ENCODE assay signal across 1 cellular context in the genomic region with DNA sequence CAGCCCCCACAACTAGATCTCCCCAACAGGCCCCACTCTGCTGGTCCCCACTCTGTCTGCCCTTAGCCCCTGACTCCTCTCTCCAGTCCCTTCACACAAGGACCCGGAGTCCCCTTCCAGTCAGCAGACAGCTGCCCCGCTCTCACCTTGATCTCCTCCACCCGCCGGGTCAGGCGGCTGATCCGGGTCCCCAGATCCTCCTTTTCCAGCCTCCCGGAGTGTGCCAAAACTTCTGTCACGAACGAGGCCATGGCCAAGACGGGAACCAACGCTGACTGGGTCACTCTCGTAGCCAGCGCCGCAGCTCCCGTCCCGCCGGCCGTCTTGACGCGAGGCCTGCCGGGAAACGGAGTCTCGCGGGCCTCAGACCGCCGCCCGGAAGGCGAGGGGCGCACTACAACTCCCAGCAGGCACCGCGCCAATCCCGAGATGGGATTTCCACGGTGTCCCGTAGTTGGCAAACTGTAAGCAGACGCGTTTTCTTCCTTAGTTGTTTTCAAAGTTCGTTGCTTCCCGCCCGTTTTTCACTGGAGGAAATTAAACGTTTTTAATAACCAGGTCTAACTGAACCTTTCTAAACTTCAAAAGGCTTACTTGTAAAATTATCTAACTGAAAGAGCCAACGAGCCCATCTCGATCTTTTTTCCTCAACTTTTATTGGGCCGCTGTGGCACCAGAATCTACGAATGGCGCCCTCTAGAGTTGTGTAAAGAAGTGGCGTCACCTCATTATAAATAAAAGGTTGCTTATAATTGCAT.
A peak's percentile ranks its signal among the peaks of the same experiment; 100 is the strongest.
TF ChIP-seq lines count a peak whose summit lies in the region.

A gene with protein sequence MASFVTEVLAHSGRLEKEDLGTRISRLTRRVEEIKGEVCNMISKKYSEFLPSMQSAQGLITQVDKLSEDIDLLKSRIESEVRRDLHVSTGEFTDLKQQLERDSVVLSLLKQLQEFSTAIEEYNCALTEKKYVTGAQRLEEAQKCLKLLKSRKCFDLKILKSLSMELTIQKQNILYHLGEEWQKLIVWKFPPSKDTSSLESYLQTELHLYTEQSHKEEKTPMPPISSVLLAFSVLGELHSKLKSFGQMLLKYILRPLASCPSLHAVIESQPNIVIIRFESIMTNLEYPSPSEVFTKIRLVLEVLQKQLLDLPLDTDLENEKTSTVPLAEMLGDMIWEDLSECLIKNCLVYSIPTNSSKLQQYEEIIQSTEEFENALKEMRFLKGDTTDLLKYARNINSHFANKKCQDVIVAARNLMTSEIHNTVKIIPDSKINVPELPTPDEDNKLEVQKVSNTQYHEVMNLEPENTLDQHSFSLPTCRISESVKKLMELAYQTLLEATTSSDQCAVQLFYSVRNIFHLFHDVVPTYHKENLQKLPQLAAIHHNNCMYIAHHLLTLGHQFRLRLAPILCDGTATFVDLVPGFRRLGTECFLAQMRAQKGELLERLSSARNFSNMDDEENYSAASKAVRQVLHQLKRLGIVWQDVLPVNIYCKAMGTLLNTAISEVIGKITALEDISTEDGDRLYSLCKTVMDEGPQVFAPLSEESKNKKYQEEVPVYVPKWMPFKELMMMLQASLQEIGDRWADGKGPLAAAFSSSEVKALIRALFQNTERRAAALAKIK (minus strand): TSS at position 277 of the 758 bp plus-strand sequence. CDS start 26 bp downstream, at position 251.

TF ChIP-seq in GM12878, 131 proteins besides CTCF, POLR2A, EP300 and RAD21 (continued from another document):
- TF ChIP-seq, protein P1, sequence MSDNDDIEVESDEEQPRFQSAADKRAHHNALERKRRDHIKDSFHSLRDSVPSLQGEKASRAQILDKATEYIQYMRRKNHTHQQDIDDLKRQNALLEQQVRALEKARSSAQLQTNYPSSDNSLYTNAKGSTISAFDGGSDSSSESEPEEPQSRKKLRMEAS (IDR thresholded peaks at IDR 0.05; ENCODE audit: low read depth, low read length) = no peak
- TF ChIP-seq RBBP5 (conservative IDR thresholded peaks at IDR 0.05) = no peak
- TF ChIP-seq, protein P2, sequence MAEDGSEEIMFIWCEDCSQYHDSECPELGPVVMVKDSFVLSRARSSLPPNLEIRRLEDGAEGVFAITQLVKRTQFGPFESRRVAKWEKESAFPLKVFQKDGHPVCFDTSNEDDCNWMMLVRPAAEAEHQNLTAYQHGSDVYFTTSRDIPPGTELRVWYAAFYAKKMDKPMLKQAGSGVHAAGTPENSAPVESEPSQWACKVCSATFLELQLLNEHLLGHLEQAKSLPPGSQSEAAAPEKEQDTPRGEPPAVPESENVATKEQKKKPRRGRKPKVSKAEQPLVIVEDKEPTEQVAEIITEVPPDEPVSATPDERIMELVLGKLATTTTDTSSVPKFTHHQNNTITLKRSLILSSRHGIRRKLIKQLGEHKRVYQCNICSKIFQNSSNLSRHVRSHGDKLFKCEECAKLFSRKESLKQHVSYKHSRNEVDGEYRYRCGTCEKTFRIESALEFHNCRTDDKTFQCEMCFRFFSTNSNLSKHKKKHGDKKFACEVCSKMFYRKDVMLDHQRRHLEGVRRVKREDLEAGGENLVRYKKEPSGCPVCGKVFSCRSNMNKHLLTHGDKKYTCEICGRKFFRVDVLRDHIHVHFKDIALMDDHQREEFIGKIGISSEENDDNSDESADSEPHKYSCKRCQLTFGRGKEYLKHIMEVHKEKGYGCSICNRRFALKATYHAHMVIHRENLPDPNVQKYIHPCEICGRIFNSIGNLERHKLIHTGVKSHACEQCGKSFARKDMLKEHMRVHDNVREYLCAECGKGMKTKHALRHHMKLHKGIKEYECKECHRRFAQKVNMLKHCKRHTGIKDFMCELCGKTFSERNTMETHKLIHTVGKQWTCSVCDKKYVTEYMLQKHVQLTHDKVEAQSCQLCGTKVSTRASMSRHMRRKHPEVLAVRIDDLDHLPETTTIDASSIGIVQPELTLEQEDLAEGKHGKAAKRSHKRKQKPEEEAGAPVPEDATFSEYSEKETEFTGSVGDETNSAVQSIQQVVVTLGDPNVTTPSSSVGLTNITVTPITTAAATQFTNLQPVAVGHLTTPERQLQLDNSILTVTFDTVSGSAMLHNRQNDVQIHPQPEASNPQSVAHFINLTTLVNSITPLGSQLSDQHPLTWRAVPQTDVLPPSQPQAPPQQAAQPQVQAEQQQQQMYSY (CRISPR knock-in tag; IDR thresholded peaks at IDR 0.05) = no peak
- TF ChIP-seq, protein P3, sequence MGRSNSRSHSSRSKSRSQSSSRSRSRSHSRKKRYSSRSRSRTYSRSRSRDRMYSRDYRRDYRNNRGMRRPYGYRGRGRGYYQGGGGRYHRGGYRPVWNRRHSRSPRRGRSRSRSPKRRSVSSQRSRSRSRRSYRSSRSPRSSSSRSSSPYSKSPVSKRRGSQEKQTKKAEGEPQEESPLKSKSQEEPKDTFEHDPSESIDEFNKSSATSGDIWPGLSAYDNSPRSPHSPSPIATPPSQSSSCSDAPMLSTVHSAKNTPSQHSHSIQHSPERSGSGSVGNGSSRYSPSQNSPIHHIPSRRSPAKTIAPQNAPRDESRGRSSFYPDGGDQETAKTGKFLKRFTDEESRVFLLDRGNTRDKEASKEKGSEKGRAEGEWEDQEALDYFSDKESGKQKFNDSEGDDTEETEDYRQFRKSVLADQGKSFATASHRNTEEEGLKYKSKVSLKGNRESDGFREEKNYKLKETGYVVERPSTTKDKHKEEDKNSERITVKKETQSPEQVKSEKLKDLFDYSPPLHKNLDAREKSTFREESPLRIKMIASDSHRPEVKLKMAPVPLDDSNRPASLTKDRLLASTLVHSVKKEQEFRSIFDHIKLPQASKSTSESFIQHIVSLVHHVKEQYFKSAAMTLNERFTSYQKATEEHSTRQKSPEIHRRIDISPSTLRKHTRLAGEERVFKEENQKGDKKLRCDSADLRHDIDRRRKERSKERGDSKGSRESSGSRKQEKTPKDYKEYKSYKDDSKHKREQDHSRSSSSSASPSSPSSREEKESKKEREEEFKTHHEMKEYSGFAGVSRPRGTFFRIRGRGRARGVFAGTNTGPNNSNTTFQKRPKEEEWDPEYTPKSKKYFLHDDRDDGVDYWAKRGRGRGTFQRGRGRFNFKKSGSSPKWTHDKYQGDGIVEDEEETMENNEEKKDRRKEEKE (IDR thresholded peaks at IDR 0.05) = no peak
- peak; percentile 62; the same call in 1 of the 2 replicates for TF ChIP-seq POLR2AphosphoS5 (IDR thresholded peaks at IDR 0.05; ENCODE audit: low read length)
- TF ChIP-seq, protein P4, sequence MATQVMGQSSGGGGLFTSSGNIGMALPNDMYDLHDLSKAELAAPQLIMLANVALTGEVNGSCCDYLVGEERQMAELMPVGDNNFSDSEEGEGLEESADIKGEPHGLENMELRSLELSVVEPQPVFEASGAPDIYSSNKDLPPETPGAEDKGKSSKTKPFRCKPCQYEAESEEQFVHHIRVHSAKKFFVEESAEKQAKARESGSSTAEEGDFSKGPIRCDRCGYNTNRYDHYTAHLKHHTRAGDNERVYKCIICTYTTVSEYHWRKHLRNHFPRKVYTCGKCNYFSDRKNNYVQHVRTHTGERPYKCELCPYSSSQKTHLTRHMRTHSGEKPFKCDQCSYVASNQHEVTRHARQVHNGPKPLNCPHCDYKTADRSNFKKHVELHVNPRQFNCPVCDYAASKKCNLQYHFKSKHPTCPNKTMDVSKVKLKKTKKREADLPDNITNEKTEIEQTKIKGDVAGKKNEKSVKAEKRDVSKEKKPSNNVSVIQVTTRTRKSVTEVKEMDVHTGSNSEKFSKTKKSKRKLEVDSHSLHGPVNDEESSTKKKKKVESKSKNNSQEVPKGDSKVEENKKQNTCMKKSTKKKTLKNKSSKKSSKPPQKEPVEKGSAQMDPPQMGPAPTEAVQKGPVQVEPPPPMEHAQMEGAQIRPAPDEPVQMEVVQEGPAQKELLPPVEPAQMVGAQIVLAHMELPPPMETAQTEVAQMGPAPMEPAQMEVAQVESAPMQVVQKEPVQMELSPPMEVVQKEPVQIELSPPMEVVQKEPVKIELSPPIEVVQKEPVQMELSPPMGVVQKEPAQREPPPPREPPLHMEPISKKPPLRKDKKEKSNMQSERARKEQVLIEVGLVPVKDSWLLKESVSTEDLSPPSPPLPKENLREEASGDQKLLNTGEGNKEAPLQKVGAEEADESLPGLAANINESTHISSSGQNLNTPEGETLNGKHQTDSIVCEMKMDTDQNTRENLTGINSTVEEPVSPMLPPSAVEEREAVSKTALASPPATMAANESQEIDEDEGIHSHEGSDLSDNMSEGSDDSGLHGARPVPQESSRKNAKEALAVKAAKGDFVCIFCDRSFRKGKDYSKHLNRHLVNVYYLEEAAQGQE (IDR thresholded peaks at IDR 0.05; ENCODE audit: low read depth, low read length) = no peak
- TF ChIP-seq RUNX3 (IDR thresholded peaks at IDR 0.05; ENCODE audit: low read length) = peak; percentile 44; the same call in 1 of the 2 replicates
- no peak for TF ChIP-seq ETV6 (conservative IDR thresholded peaks at IDR 0.05 in 1 of 2, IDR thresholded peaks at IDR 0.05 in 1 of 2; ENCODE audit: borderline replicate concordance in 1 of 2, low read depth in 1 of 2)
- no peak for TF ChIP-seq SMAD5 (IDR thresholded peaks at IDR 0.05; ENCODE audit: low read depth)
- TF ChIP-seq PAX8 (IDR thresholded peaks at IDR 0.05) = no peak
- TF ChIP-seq GABPA (IDR thresholded peaks at IDR 0.05; ENCODE audit: low read depth) = no peak
- TF ChIP-seq BHLHE40 (IDR thresholded peaks at IDR 0.05; ENCODE audit: borderline replicate concordance in 1 of 2, low read depth in 2 of 2, low read length in 1 of 2) = peak in 1 of 2 experiments; percentile 63; a peak in 3 of 4 replicates
- TF ChIP-seq, protein P5, sequence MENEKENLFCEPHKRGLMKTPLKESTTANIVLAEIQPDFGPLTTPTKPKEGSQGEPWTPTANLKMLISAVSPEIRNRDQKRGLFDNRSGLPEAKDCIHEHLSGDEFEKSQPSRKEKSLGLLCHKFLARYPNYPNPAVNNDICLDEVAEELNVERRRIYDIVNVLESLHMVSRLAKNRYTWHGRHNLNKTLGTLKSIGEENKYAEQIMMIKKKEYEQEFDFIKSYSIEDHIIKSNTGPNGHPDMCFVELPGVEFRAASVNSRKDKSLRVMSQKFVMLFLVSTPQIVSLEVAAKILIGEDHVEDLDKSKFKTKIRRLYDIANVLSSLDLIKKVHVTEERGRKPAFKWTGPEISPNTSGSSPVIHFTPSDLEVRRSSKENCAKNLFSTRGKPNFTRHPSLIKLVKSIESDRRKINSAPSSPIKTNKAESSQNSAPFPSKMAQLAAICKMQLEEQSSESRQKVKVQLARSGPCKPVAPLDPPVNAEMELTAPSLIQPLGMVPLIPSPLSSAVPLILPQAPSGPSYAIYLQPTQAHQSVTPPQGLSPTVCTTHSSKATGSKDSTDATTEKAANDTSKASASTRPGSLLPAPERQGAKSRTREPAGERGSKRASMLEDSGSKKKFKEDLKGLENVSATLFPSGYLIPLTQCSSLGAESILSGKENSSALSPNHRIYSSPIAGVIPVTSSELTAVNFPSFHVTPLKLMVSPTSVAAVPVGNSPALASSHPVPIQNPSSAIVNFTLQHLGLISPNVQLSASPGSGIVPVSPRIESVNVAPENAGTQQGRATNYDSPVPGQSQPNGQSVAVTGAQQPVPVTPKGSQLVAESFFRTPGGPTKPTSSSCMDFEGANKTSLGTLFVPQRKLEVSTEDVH (IDR thresholded peaks at IDR 0.05; ENCODE audit: low read depth, partially characterized antibody) = peak; percentile 57
- no peak for TF ChIP-seq RAD51 (IDR thresholded peaks at IDR 0.05)
- peak; percentile 63 for TF ChIP-seq SP1 (IDR thresholded peaks at IDR 0.05; ENCODE audit: low read depth, low read length)
- no peak for TF ChIP-seq ZSCAN29 (IDR thresholded peaks at IDR 0.05)
- 0 out of 2 replicates have a peak, but pooled peaks have one; percentile 24 for TF ChIP-seq ZNF217 (IDR thresholded peaks at IDR 0.05)
- TF ChIP-seq NRF1 (conservative IDR thresholded peaks at IDR 0.05; ENCODE audit: low read depth, low read length) = no peak
- no peak; the same call in 1 of the 2 replicates for TF ChIP-seq TAF1 (IDR thresholded peaks at IDR 0.05; ENCODE audit: borderline replicate concordance, low read depth, low read length)
- TF ChIP-seq RELA (IDR thresholded peaks at IDR 0.05; ENCODE audit: borderline replicate concordance, partially characterized antibody) = peak; percentile 44
- TF ChIP-seq BRCA1 (IDR thresholded peaks at IDR 0.05; ENCODE audit: low read depth, low read length) = peak; percentile 51; the same call in 1 of the 2 replicates
- no peak for TF ChIP-seq YBX1 (IDR thresholded peaks at IDR 0.05)
- TF ChIP-seq SUZ12 (IDR thresholded peaks at IDR 0.05; ENCODE audit: unreplicated experiment) = no peak
TF ChIP-seq in GM12878: peak in this region for 48.
